ENCODE assay signal across 9 cellular contexts in genomic region chrX:81875800-81876199, GRCh38.
"Had no signal": no experiment of that assay in that cellular context is flagged by ENCODE, and none has a peak within 500 bp of the region (broad histone marks: within the 10 kb centered on the region; RNA-seq: fewer than 3 reads in every experiment).

No MANE protein-coding gene starts in this region.

- H3K36me3 ChIP-seq: HAP-1 had no signal

- ATAC-seq: GM23338, HCT116 had no signal

- H3K4me1 ChIP-seq: HAP-1 had no signal

- H3K4me3 ChIP-seq: GM23248, GM23338, HAP-1 had no signal

- H3K9me3 ChIP-seq: HAP-1 had no signal

- DNase-seq: GM23248, GOT3, H7, H9, HCEC 1CT, HFFc6 had no signal

- H3K27ac ChIP-seq: GM23248 had no signal
